In the genomic region with DNA sequence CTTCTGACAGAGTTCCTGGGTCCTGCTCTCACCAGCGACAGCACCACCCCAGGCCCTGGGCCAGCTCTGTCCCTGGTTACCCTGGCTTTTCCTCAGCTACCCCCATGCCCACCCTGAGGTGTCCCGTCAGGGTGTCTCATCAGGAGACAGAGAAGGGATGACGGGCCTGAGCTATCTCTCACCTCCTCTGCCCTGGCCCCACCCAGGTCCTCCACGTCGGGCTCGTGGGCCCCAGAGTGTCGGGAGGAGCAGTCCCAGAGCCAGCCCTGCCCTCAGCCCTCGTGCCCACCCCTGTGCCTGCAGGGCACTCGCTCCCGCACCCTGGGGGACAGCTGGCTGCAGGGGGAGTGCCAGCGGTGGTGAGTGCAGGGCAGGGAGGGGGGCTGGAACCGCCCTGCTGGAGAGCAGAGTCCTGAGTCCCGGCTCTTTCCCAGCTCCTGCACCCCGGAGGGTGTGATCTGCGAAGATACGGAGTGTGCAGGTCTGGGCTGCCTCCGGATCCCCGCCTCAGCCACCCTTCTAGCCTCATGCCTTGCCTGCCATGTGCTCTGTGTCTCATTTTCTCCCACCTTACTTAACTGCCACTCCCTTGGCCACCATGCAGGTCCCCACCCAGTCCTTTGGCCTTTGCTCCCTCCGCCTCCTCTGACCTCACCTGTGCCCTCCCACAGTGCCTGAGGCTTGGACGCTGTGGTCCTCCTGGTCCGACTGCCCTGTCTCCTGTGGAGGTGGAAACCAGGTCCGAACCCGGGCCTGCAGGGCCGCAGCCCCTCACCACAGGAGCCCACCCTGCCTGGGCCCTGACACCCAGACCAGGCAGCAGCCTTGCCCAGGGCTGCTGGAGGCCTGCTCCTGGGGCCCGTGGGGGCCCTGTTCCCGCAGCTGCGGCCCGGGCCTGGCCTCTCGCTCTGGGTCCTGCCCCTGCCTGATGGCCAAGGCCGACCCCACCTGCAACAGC, we compare ENCODE assay signal across 18 cellular contexts. TPM values are rescaled to one million over a fixed set of nuclear protein-coding genes. Genes with fewer than 3 reads are reported as not detected.
A peak's percentile ranks its signal among the peaks of the same experiment; 100 is the strongest.
DNase-seq lines count a peak whose midpoint lies in the region; ATAC-seq, FAIRE-seq and TF ChIP-seq lines count a peak whose summit lies in the region.
"Had no signal": no experiment of that assay in that cellular context is flagged by ENCODE, and none has a peak within 500 bp of the region (broad histone marks: within the 10 kb centered on the region; RNA-seq: fewer than 3 reads in every experiment).

No MANE protein-coding gene starts in this region.

- H3K9me3 Mint-ChIP-seq in stimulated activated naive CD8-positive, alpha-beta T cell treated with anti-CD3 and anti-CD28 coated beads, Interleukin-15, amount 100 ng/mL, for 72 hours, result no peaks in the 10 kb centered on the region
- H3K9me3 Mint-ChIP-seq: activated CD4-positive, alpha-beta memory T cell treated with anti-CD3 and anti-CD28 coated beads for 36 hours; CD4-positive, CD25-positive, alpha-beta regulatory T cell; stimulated activated naive CD8-positive, alpha-beta T cell treated with anti-CD3 and anti-CD28 coated beads, Interleukin-15, Interleukin-2, amounts not matched to agents 100 ng/mL and 50 ng/mL, for 24 hours; T-helper 1 cell treated with Interleukin-12 subunit alpha and Interleukin-12 subunit beta and Interleukin-4 antibody, amounts not matched to agents 30 μg/mL and 1 μg/mL, for 36 hours had no signal

- POLR2A ChIA-PET in HepG2 (lab: Yijun Ruan, JAX), result no interaction called here

- no peaks in the 10 kb centered on the region for H3K27me3 Mint-ChIP-seq in stimulated activated naive CD8-positive, alpha-beta T cell treated with anti-CD3 and anti-CD28 coated beads, Interleukin-15, amount 100 ng/mL, for 72 hours
- H3K27me3 Mint-ChIP-seq: activated CD4-positive, alpha-beta memory T cell treated with anti-CD3 and anti-CD28 coated beads for 36 hours; CD4-positive, CD25-positive, alpha-beta regulatory T cell; stimulated activated naive CD8-positive, alpha-beta T cell treated with anti-CD3 and anti-CD28 coated beads, Interleukin-15, Interleukin-2, amounts not matched to agents 100 ng/mL and 50 ng/mL, for 24 hours had no signal

- no peaks in the 10 kb centered on the region for H4K20me1 ChIP-seq in HepG2 (ENCODE audit: insufficient read depth, low read length)

- 13% methylated on average over 11 of the region's 30 CpGs for WGBS in HepG2 (ENCODE audit: low lambda C conversion rate)
- whole genome bisulfite sequencing in aorta, 2 donors, result 88% methylated on average over 25 to 30 of the region's 30 CpGs

- no peak overlapping the region for H3K4me3 Mint-ChIP-seq in stimulated activated naive CD8-positive, alpha-beta T cell treated with anti-CD3 and anti-CD28 coated beads, Interleukin-15, amount 100 ng/mL, for 72 hours
- H3K4me3 Mint-ChIP-seq: activated CD4-positive, alpha-beta memory T cell treated with anti-CD3 and anti-CD28 coated beads for 36 hours; CD4-positive, CD25-positive, alpha-beta regulatory T cell; stimulated activated naive CD8-positive, alpha-beta T cell treated with anti-CD3 and anti-CD28 coated beads, Interleukin-15, Interleukin-2, amounts not matched to agents 100 ng/mL and 50 ng/mL, for 24 hours; T-helper 1 cell treated with Interleukin-12 subunit alpha and Interleukin-12 subunit beta and Interleukin-4 antibody, amounts not matched to agents 30 μg/mL and 1 μg/mL, for 36 hours had no signal

- ATAC-seq in stimulated activated naive CD8-positive, alpha-beta T cell treated with anti-CD3 and anti-CD28 coated beads, Interleukin-15, amount 100 ng/mL, for 72 hours, result peak; percentile 13
- ATAC-seq in stimulated activated naive CD8-positive, alpha-beta T cell treated with anti-CD3 and anti-CD28 coated beads, Interleukin-15, Interleukin-2, amounts not matched to agents 100 U/mL and 50 U/mL, for 24 hours, result no peak
- ATAC-seq in HepG2 (peak; percentile 66), aorta (ENCODE audit: low FRiP score) (no peak), GM21367 (IDR thresholded peaks at IDR 0.05; ENCODE audit: unreplicated experiment) (no peak), GM18502 (IDR thresholded peaks at IDR 0.05; ENCODE audit: poor library complexity, unreplicated experiment) (no peak)

- H2AFZ ChIP-seq in HepG2 (ENCODE audit: low read length), result peak overlapping the region; percentile 40

- no peaks in the 10 kb centered on the region for H3K79me2 ChIP-seq in HepG2 (ENCODE audit: insufficient read depth, low read length)

- peak overlapping the region; percentile 76 for H3K4me2 ChIP-seq in HepG2 (ENCODE audit: low read depth, low read length)

- TF ChIP-seq EP300 in HepG2 (IDR thresholded peaks at IDR 0.05; ENCODE audit: low read depth in 2 of 2, low read length in 2 of 2) (no peak), HepG2 (CRISPR knock-in tag; IDR thresholded peaks at IDR 0.05; ENCODE audit: borderline replicate concordance) (no peak)

- in situ Hi-C loops in HepG2 (cut with HindIII; ENCODE audit: extremely low pct_ligation_motif_present, low pct_unique_long_range_greater_than_20kb), result no loop called here

- H3K36me3 ChIP-seq in HepG2 (replicated peaks in 1 of 2; ENCODE audit: control insufficient read depth in 1 of 2, insufficient read depth in 2 of 2, low read length in 2 of 2) (no peaks in the 10 kb centered on the region), aorta (ENCODE audit: control insufficient read depth in 1 of 2, insufficient read depth in 2 of 2, low read length in 1 of 2) (no peaks in the 10 kb centered on the region)

- peak overlapping the region; percentile 55 for H3K9ac ChIP-seq in HepG2 (ENCODE audit: insufficient read depth, low read depth, low read length)

- no TSS peak for BruUV-seq in HepG2 (replicated peaks; lab: Mats Ljungman, UMichigan)

- CTCF ChIA-PET in HepG2 (lab: Yijun Ruan, JAX; ENCODE audit: low intra/inter-chr PET ratio, low total read pairs), result no interaction called here

- peak overlapping the region; percentile 15 to 69 (median 35); a peak in 5 of 6 replicates for H3K4me3 ChIP-seq in HepG2 (replicated peaks in 1 of 3; ENCODE audit: insufficient read depth in 1 of 3, low read depth in 2 of 3, low read length in 3 of 3)
- no peak overlapping the region for H3K4me3 ChIP-seq in aorta (ENCODE audit: low read length in 2 of 2)

- no peak overlapping the region for H3K27ac Mint-ChIP-seq in stimulated activated naive CD8-positive, alpha-beta T cell treated with anti-CD3 and anti-CD28 coated beads, Interleukin-15, amount 100 ng/mL, for 72 hours
- H3K27ac Mint-ChIP-seq: activated CD4-positive, alpha-beta memory T cell treated with anti-CD3 and anti-CD28 coated beads for 36 hours; CD4-positive, CD25-positive, alpha-beta regulatory T cell; stimulated activated naive CD8-positive, alpha-beta T cell treated with anti-CD3 and anti-CD28 coated beads, Interleukin-15, Interleukin-2, amounts not matched to agents 100 ng/mL and 50 ng/mL, for 24 hours; T-helper 1 cell treated with Interleukin-12 subunit alpha and Interleukin-12 subunit beta and Interleukin-4 antibody, amounts not matched to agents 30 μg/mL and 1 μg/mL, for 36 hours had no signal

- H3K4me1 ChIP-seq in HepG2 (ENCODE audit: insufficient read depth, low read length) (peaks cover 15% of the 10 kb centered on the region), aorta (ENCODE audit: control insufficient read depth in 1 of 2, insufficient read depth in 2 of 2, low read length in 2 of 2) (no peaks in the 10 kb centered on the region)

- DNase-seq in stimulated activated naive CD8-positive, alpha-beta T cell treated with anti-CD3 and anti-CD28 coated beads, Interleukin-15, amount 100 ng/mL, for 72 hours, result no peak
- no peak for DNase-seq in stimulated activated naive CD8-positive, alpha-beta T cell treated with anti-CD3 and anti-CD28 coated beads, Interleukin-15, Interleukin-2, amounts not matched to agents 100 U/mL and 50 U/mL, for 24 hours
- peak; percentile 11 for DNase-seq in HepG2 (ENCODE audit: low spot score)
- DNase-seq in aorta, result peak; percentile 42 to 63
- DNase-seq: activated CD4-positive, alpha-beta memory T cell treated with anti-CD3 and anti-CD28 coated beads for 36 hours; activated naive CD4-positive, alpha-beta T cell; CD4-positive, CD25-positive, alpha-beta regulatory T cell; effector memory CD4-positive, alpha-beta T cell; NCI-H1105 treated with DMSO at 0.1 percent for 48 hours; NCI-H510A had no signal

- no peak for TF ChIP-seq POLR2A in HepG2 (IDR thresholded peaks at IDR 0.05; ENCODE audit: insufficient read depth in 1 of 2, low read depth in 2 of 2, low read length in 2 of 2)

- peaks cover 3% of the 10 kb centered on the region in 2 experiments; a peak in 1 of 5 replicates for H3K27me3 ChIP-seq in HepG2 (ENCODE audit: control insufficient read depth in 1 of 2, insufficient read depth in 2 of 2, low read length in 2 of 2)
- no peaks in the 10 kb centered on the region for H3K27me3 ChIP-seq in aorta (ENCODE audit: control insufficient read depth in 1 of 2, insufficient read depth in 2 of 2, low read length in 1 of 2)

- no peak for FAIRE-seq in HepG2 (lab: Jason Lieb, UNC)
- FAIRE-seq: GM12891, islet of Langerhans had no signal

- TF ChIP-seq CTCF in HepG2 (CRISPR knock-in tag; IDR thresholded peaks at IDR 0.05), result no peak

- H3K4me1 Mint-ChIP-seq in stimulated activated naive CD8-positive, alpha-beta T cell treated with anti-CD3 and anti-CD28 coated beads, Interleukin-15, amount 100 ng/mL, for 72 hours, result peaks cover 2% of the 10 kb centered on the region

- no peak for TF ChIP-seq RAD21 in HepG2 (CRISPR knock-in tag; IDR thresholded peaks at IDR 0.05)

- H3K27ac ChIP-seq in HepG2 (ENCODE audit: extremely low read length, insufficient read depth, low read length), result no peak overlapping the region
- no peak overlapping the region for H3K27ac ChIP-seq in aorta (ENCODE audit: low read depth in 1 of 2, low read length in 2 of 2)
- H3K27ac ChIP-seq: VCaP had no signal

- intact Hi-C loops in HepG2 (cut with micrococcal nuclease; ENCODE audit: unreplicated experiment), result no loop called here
- intact Hi-C loops in aorta (cut with DNase I), result no loop called here

- H3K9me3 ChIP-seq in HepG2 (ENCODE audit: low read length), result no peaks in the 10 kb centered on the region
- no peaks in the 10 kb centered on the region for H3K9me3 ChIP-seq in aorta (ENCODE audit: control insufficient read depth, low read length)

RNA-seq across cellular contexts. Expression of a gene that starts 16.7 kb away (rescaled TPM):
- total RNA-seq in HepG2 (2016; rRNA removed; fragmentation: Illumina TruSeq; extraction: Trizol) (0.89 and 1.0 TPM in 2 replicates), aorta (10 to 100 TPM; 15.8 to 30.1 TPM)
- 0.10 and 0.35 TPM in 2 replicates for total RNA-seq in HepG2 (2016; cell fraction: cytosol; rRNA removed; fragmentation: Illumina TruSeq; extraction: Trizol; ENCODE audit: low read depth)
- total RNA-seq in HepG2 (2016; cell fraction: insoluble cytoplasmic fraction; rRNA removed; fragmentation: Illumina TruSeq; extraction: Trizol), result 0.67 and 0.80 TPM in 2 replicates
- total RNA-seq in HepG2 (2016; cell fraction: membrane; rRNA removed; fragmentation: Illumina TruSeq; extraction: Trizol), result 0.46 and 0.55 TPM in 2 replicates
- total RNA-seq in HepG2 (2016; cell fraction: nucleus; rRNA removed; fragmentation: Illumina TruSeq; extraction: Trizol), result 2.0 TPM in 2 replicates
- polyA plus RNA-seq in HepG2 (2011; rRNA removed) (2.0 and 2.8 TPM in 2 replicates), aorta (1 to 10 TPM; 2.9 to 8.0 TPM)
- 1.0 and 1.3 TPM in 2 replicates for polyA plus RNA-seq in HepG2 (2011; cell fraction: cytosol; rRNA removed)
- 7.1 and 8.7 TPM in 2 replicates for polyA plus RNA-seq in HepG2 (2011; cell fraction: nucleus; rRNA removed)
- 0.76 and 1.6 TPM in 2 replicates for polyA plus RNA-seq in HepG2 (2012)
- polyA plus RNA-seq in HepG2 (2016; cell fraction: cytosol; fragmentation: Illumina TruSeq; extraction: Trizol; ENCODE audit: low read depth), result 0.25 and 0.28 TPM in 2 replicates
- polyA plus RNA-seq in HepG2 (2016; cell fraction: insoluble cytoplasmic fraction; fragmentation: Illumina TruSeq; extraction: Trizol; ENCODE audit: low read depth), result 0.27 and 0.70 TPM in 2 replicates
- polyA plus RNA-seq in HepG2 (2016; cell fraction: membrane; fragmentation: Illumina TruSeq; extraction: Trizol; ENCODE audit: low read depth), result 0.29 and 0.43 TPM in 2 replicates
- 1.9 and 2.0 TPM in 2 replicates for polyA plus RNA-seq in HepG2 (2016; cell fraction: nucleus; fragmentation: Illumina TruSeq; extraction: Trizol; ENCODE audit: insufficient read depth, low read depth)
- polyA minus RNA-seq in HepG2 (2011; rRNA and poly(A)+ RNA removed; ENCODE audit: low replicate concordance), result 2.0 and 5.0 TPM in 2 replicates
- 0.59 and 1.2 TPM in 2 replicates for polyA minus RNA-seq in HepG2 (2011; cell fraction: cytosol; rRNA and poly(A)+ RNA removed)
- 6.6 and 10.3 TPM in 2 replicates for polyA minus RNA-seq in HepG2 (2011; cell fraction: nucleus; rRNA and poly(A)+ RNA removed)

RNA-seq across cellular contexts. Expression of a gene that starts 48.1 kb away (rescaled TPM):
- total RNA-seq in HepG2 (2016; rRNA removed; fragmentation: Illumina TruSeq; extraction: Trizol) (not detected in 2 replicates), aorta (10 to 100 TPM; 13.3 to 18.5 TPM)
- total RNA-seq in HepG2 (2016; cell fraction: cytosol; rRNA removed; fragmentation: Illumina TruSeq; extraction: Trizol; ENCODE audit: low read depth), result not detected in 2 replicates
- total RNA-seq in HepG2 (2016; cell fraction: insoluble cytoplasmic fraction; rRNA removed; fragmentation: Illumina TruSeq; extraction: Trizol), result not detected in 2 replicates
- not detected in 2 replicates for total RNA-seq in HepG2 (2016; cell fraction: membrane; rRNA removed; fragmentation: Illumina TruSeq; extraction: Trizol)
- not detected in 2 replicates for total RNA-seq in HepG2 (2016; cell fraction: nucleus; rRNA removed; fragmentation: Illumina TruSeq; extraction: Trizol)
- polyA plus RNA-seq in HepG2 (2011; rRNA removed) (0.03 TPM in 1 of 2 replicates, not detected in the other), aorta (1 to 10 TPM; 2.1 to 5.7 TPM)
- polyA plus RNA-seq in HepG2 (2011; cell fraction: cytosol; rRNA removed), result 0.01 and 0.04 TPM in 2 replicates
- 0.27 and 0.28 TPM in 2 replicates for polyA plus RNA-seq in HepG2 (2011; cell fraction: nucleus; rRNA removed)
- not detected in 2 replicates for polyA plus RNA-seq in HepG2 (2012)
- polyA plus RNA-seq in HepG2 (2016; cell fraction: cytosol; fragmentation: Illumina TruSeq; extraction: Trizol; ENCODE audit: low read depth), result 0.05 and 0.08 TPM in 2 replicates
- not detected in 2 replicates for polyA plus RNA-seq in HepG2 (2016; cell fraction: insoluble cytoplasmic fraction; fragmentation: Illumina TruSeq; extraction: Trizol; ENCODE audit: low read depth)
- polyA plus RNA-seq in HepG2 (2016; cell fraction: membrane; fragmentation: Illumina TruSeq; extraction: Trizol; ENCODE audit: low read depth), result not detected in 2 replicates
- not detected in 2 replicates for polyA plus RNA-seq in HepG2 (2016; cell fraction: nucleus; fragmentation: Illumina TruSeq; extraction: Trizol; ENCODE audit: insufficient read depth, low read depth)
- polyA minus RNA-seq in HepG2 (2011; rRNA and poly(A)+ RNA removed; ENCODE audit: low replicate concordance), result 0.06 TPM in 1 of 2 replicates, not detected in the other
- polyA minus RNA-seq in HepG2 (2011; cell fraction: cytosol; rRNA and poly(A)+ RNA removed), result not detected in 2 replicates
- polyA minus RNA-seq in HepG2 (2011; cell fraction: nucleus; rRNA and poly(A)+ RNA removed), result not detected in 2 replicates
- total RNA-seq: LHCN-M2 had no signal

RNA-seq across cellular contexts. Expression of a gene that starts 52.3 kb away (rescaled TPM):
- total RNA-seq in HepG2 (2016; rRNA removed; fragmentation: Illumina TruSeq; extraction: Trizol) (142 and 203 TPM in 2 replicates), aorta (10 to 100 TPM; 12.2 to 19.9 TPM)
- total RNA-seq in HepG2 (2016; cell fraction: cytosol; rRNA removed; fragmentation: Illumina TruSeq; extraction: Trizol; ENCODE audit: low read depth), result 120 and 162 TPM in 2 replicates
- total RNA-seq in HepG2 (2016; cell fraction: insoluble cytoplasmic fraction; rRNA removed; fragmentation: Illumina TruSeq; extraction: Trizol), result 117 and 216 TPM in 2 replicates
- total RNA-seq in HepG2 (2016; cell fraction: membrane; rRNA removed; fragmentation: Illumina TruSeq; extraction: Trizol), result 244 and 302 TPM in 2 replicates
- 121 and 139 TPM in 2 replicates for total RNA-seq in HepG2 (2016; cell fraction: nucleus; rRNA removed; fragmentation: Illumina TruSeq; extraction: Trizol)
- polyA plus RNA-seq in HepG2 (2011; rRNA removed) (32.9 and 36.8 TPM in 2 replicates), aorta (10 to 100 TPM; 16.0 to 24.3 TPM)
- 39.7 and 73.9 TPM in 2 replicates for polyA plus RNA-seq in HepG2 (2011; cell fraction: cytosol; rRNA removed)
- polyA plus RNA-seq in HepG2 (2011; cell fraction: nucleus; rRNA removed), result 47.4 and 51.5 TPM in 2 replicates
- 44.9 and 47.0 TPM in 2 replicates for polyA plus RNA-seq in HepG2 (2012)
- polyA plus RNA-seq in HepG2 (2016; cell fraction: cytosol; fragmentation: Illumina TruSeq; extraction: Trizol; ENCODE audit: low read depth), result 173 and 241 TPM in 2 replicates
- polyA plus RNA-seq in HepG2 (2016; cell fraction: insoluble cytoplasmic fraction; fragmentation: Illumina TruSeq; extraction: Trizol; ENCODE audit: low read depth), result 167 and 202 TPM in 2 replicates
- 293 and 346 TPM in 2 replicates for polyA plus RNA-seq in HepG2 (2016; cell fraction: membrane; fragmentation: Illumina TruSeq; extraction: Trizol; ENCODE audit: low read depth)
- 253 and 256 TPM in 2 replicates for polyA plus RNA-seq in HepG2 (2016; cell fraction: nucleus; fragmentation: Illumina TruSeq; extraction: Trizol; ENCODE audit: insufficient read depth, low read depth)
- polyA minus RNA-seq in HepG2 (2011; rRNA and poly(A)+ RNA removed; ENCODE audit: low replicate concordance), result 0.58 and 74.0 TPM in 2 replicates
- 30.3 and 36.1 TPM in 2 replicates for polyA minus RNA-seq in HepG2 (2011; cell fraction: cytosol; rRNA and poly(A)+ RNA removed)
- 14.4 and 15.7 TPM in 2 replicates for polyA minus RNA-seq in HepG2 (2011; cell fraction: nucleus; rRNA and poly(A)+ RNA removed)

Comparison
In these comparisons a context has a peak if more than half of its experiments do, and no peak if none do; other contexts are left out.
1. ATAC-seq: peak in stimulated activated naive CD8-positive, alpha-beta T cell treated with anti-CD3 and anti-CD28 coated beads, Interleukin-15, amount 100 ng/mL, for 72 hours (single experiment) and HepG2 (single experiment); none in stimulated activated naive CD8-positive, alpha-beta T cell treated with anti-CD3 and anti-CD28 coated beads, Interleukin-15, Interleukin-2, amounts not matched to agents 100 U/mL and 50 U/mL, for 24 hours (single experiment), aorta (single experiment), GM21367 (single experiment) and GM18502 (single experiment).
2. DNase-seq: peak in HepG2 (single experiment) and aorta (2 of 2); none in stimulated activated naive CD8-positive, alpha-beta T cell treated with anti-CD3 and anti-CD28 coated beads, Interleukin-15, amount 100 ng/mL, for 72 hours (0 of 2) and stimulated activated naive CD8-positive, alpha-beta T cell treated with anti-CD3 and anti-CD28 coated beads, Interleukin-15, Interleukin-2, amounts not matched to agents 100 U/mL and 50 U/mL, for 24 hours (single experiment).
3. H3K4me3 ChIP-seq: peak in HepG2 (3 of 3); none in aorta (0 of 2).
4. RNA of a gene that starts 16.7 kb away (total RNA-seq): 15.8 to 30.1 TPM in aorta; 0.10 to 2.0 TPM in HepG2; every median in the first group is over 4 times any median in the second.
5. RNA of a gene that starts 48.1 kb away (total RNA-seq): 13.3 to 18.5 TPM in aorta; not detected in HepG2; every median in the first group is over 10 times any median in the second.
6. RNA of a gene that starts 52.3 kb away (total RNA-seq): 117 to 302 TPM in HepG2; 12.2 to 19.9 TPM in aorta; every median in the first group is over 4 times any median in the second.